8 cellular contexts compared by ENCODE assay signal in genomic region chr18:67742954-67743353, GRCh38.
DNase-seq lines count a peak whose midpoint lies in the region; ATAC-seq and TF ChIP-seq lines count a peak whose summit lies in the region.
"Had no signal": no experiment of that assay in that cellular context is flagged by ENCODE, and none has a peak within 500 bp of the region (broad histone marks: within the 10 kb centered on the region; RNA-seq: fewer than 3 reads in every experiment).

No MANE protein-coding gene starts in this region.

- no peak overlapping the region for H3K27ac Mint-ChIP-seq in activated CD8-positive, alpha-beta T cell treated with anti-CD3 and anti-CD28 coated beads for 36 hours
- H3K27ac Mint-ChIP-seq in activated naive CD4-positive, alpha-beta T cell treated with anti-CD3 and anti-CD28 coated beads, Interleukin-2, amount 10 ng/mL, durations not matched to agents 7 days and 5 days: no peak overlapping the region

- CTCF ChIA-PET in activated CD8-positive, alpha-beta T cell treated with anti-CD3 and anti-CD28 coated beads for 36 hours (lab: Charles Lee): interaction anchor here (0.7 kb wide), 1 partner anchor 1020 kb away, joined by 3 read pairs; no protein-coding TSS in a partner anchor
- CTCF ChIA-PET in activated naive CD4-positive, alpha-beta T cell treated with anti-CD3 and anti-CD28 coated beads, Interleukin-2, amount 10 ng/mL, durations not matched to agents 7 days and 5 days (lab: Charles Lee): no interaction called here

- no peaks in the 10 kb centered on the region for H3K4me1 Mint-ChIP-seq in activated CD8-positive, alpha-beta T cell treated with anti-CD3 and anti-CD28 coated beads for 36 hours (ENCODE audit: low read depth)
- no peaks in the 10 kb centered on the region for H3K4me1 Mint-ChIP-seq in activated naive CD4-positive, alpha-beta T cell treated with anti-CD3 and anti-CD28 coated beads, Interleukin-2, amount 10 ng/mL, durations not matched to agents 7 days and 5 days

- TF ChIP-seq CTCF in activated CD8-positive, alpha-beta T cell treated with anti-CD3 and anti-CD28 coated beads for 36 hours (IDR thresholded peaks at IDR 0.05): no peak

- ATAC-seq in activated CD8-positive, alpha-beta T cell treated with anti-CD3 and anti-CD28 coated beads for 36 hours: no peak

- H3K9me3 Mint-ChIP-seq in activated CD8-positive, alpha-beta T cell treated with anti-CD3 and anti-CD28 coated beads for 36 hours: peaks cover 29% of the 10 kb centered on the region
- H3K9me3 Mint-ChIP-seq in activated naive CD4-positive, alpha-beta T cell treated with anti-CD3 and anti-CD28 coated beads, Interleukin-2, amount 10 ng/mL, durations not matched to agents 7 days and 5 days: peaks cover 28% of the 10 kb centered on the region

- peaks cover 2% of the 10 kb centered on the region for H3K27me3 Mint-ChIP-seq in activated CD8-positive, alpha-beta T cell treated with anti-CD3 and anti-CD28 coated beads for 36 hours
- H3K27me3 Mint-ChIP-seq in activated naive CD4-positive, alpha-beta T cell treated with anti-CD3 and anti-CD28 coated beads, Interleukin-2, amount 10 ng/mL, durations not matched to agents 7 days and 5 days: no peaks in the 10 kb centered on the region

- no peak overlapping the region for H3K4me3 Mint-ChIP-seq in activated CD8-positive, alpha-beta T cell treated with anti-CD3 and anti-CD28 coated beads for 36 hours
- no peak overlapping the region for H3K4me3 Mint-ChIP-seq in activated naive CD4-positive, alpha-beta T cell treated with anti-CD3 and anti-CD28 coated beads, Interleukin-2, amount 10 ng/mL, durations not matched to agents 7 days and 5 days

- DNase-seq in amniotic epithelial cell (ENCODE audit: low read depth) (peak; percentile 63), fibroblast of gingiva (ENCODE audit: low read depth) (peak; percentile 54), iris pigment epithelial cell (ENCODE audit: low read depth) (peak; percentile 50)
- no peak for DNase-seq in activated naive CD4-positive, alpha-beta T cell treated with Interleukin-2 at 50 U/mL for 16 hours
- no peak for DNase-seq in activated CD8-positive, alpha-beta T cell treated with anti-CD3 and anti-CD28 coated beads for 36 hours
- no peak for DNase-seq in activated naive CD4-positive, alpha-beta T cell treated with anti-CD3 and anti-CD28 coated beads, Interleukin-2, amount 10 ng/mL, durations not matched to agents 7 days and 5 days
- DNase-seq: AML-193, DMS53 had no signal

- H3K36me3 Mint-ChIP-seq in activated CD8-positive, alpha-beta T cell treated with anti-CD3 and anti-CD28 coated beads for 36 hours (ENCODE audit: low read depth): no peaks in the 10 kb centered on the region
- no peaks in the 10 kb centered on the region for H3K36me3 Mint-ChIP-seq in activated naive CD4-positive, alpha-beta T cell treated with anti-CD3 and anti-CD28 coated beads, Interleukin-2, amount 10 ng/mL, durations not matched to agents 7 days and 5 days

- POLR2A ChIA-PET in activated CD8-positive, alpha-beta T cell treated with anti-CD3 and anti-CD28 coated beads for 36 hours (lab: Charles Lee): no interaction called here

- intact Hi-C loops in activated CD8-positive, alpha-beta T cell treated with anti-CD3 and anti-CD28 coated beads for 36 hours (cut with micrococcal nuclease): no loop called here

Comparison
In these comparisons a context has a peak if more than half of its experiments do, and no peak if none do; other contexts are left out.
1. DNase-seq: peak in amniotic epithelial cell (single experiment), fibroblast of gingiva (single experiment) and iris pigment epithelial cell (single experiment); none in activated naive CD4-positive, alpha-beta T cell treated with Interleukin-2 at 50 U/mL for 16 hours (single experiment), activated CD8-positive, alpha-beta T cell treated with anti-CD3 and anti-CD28 coated beads for 36 hours (single experiment) and activated naive CD4-positive, alpha-beta T cell treated with anti-CD3 and anti-CD28 coated beads, Interleukin-2, amount 10 ng/mL, durations not matched to agents 7 days and 5 days (single experiment).